8 cellular contexts compared by ENCODE assay signal in the genomic region with DNA sequence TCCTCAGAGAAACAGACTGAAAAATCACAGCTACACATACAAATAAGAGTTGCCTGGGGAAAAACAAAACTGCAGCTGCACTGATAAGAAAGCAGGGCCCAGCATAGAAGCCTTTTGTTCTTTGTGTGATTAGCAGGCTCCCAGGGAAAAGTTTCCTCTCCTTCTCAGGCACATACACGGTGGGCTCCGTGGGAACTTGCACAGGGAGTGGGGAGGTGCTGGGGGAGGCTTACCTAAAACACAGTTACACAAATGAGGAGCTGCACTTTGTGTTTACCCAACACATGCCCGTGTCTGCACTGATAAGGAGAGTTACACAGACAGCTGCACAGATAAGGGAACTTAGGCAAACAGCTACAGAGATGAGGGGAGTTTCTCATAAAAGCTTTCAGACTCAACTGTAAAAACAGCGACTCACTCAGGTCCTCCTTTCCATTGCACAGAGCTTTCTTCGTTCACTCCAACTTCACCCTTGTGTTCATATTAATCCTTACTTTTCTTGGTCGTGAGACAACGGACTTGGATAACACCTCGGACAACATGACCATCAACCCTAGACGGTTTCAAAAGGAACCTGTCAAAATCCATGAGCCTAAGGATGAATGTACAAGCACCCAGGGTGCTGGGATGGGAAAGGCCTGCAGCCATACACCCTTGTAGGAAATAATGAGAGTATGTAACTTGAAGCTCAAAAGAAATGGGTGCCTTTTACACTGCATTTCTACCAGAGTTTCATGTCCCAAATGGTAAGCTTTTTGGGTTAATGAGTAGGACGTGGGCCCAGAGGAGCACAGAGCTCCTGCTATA. TPM values are rescaled to one million over a fixed set of nuclear protein-coding genes. Genes with fewer than 3 reads are reported as not detected.
DNase-seq lines count a peak whose midpoint lies in the region; ATAC-seq and TF ChIP-seq lines count a peak whose summit lies in the region.

No MANE protein-coding gene starts in this region.

- H3K36me3 ChIP-seq in left lung: peaks cover 0 to 19% of the 10 kb centered on the region in 2 donors
- no peaks in the 10 kb centered on the region for H3K36me3 ChIP-seq in urinary bladder (ENCODE audit: insufficient read depth)

- H3K27ac ChIP-seq in left lung (no peak overlapping the region), urinary bladder (ENCODE audit: low read depth) (peak overlapping the region; percentile 46)

- H3K4me1 ChIP-seq in left lung (peaks cover 0 to 7% of the 10 kb centered on the region in 2 donors), urinary bladder (ENCODE audit: insufficient read depth) (peaks cover 1% of the 10 kb centered on the region)

- ATAC-seq in activated naive CD8-positive, alpha-beta T cell treated with anti-CD3 and anti-CD28 coated beads, Interleukin-2, amount 50 U/mL, for 24 hours: peak; percentile 38
- ATAC-seq in left lung (peak; percentile 62), HG03025 (IDR thresholded peaks at IDR 0.05; ENCODE audit: low FRiP score, unreplicated experiment) (no peak)

- H3K4me3 ChIP-seq in left lung (no peak overlapping the region), urinary bladder (ENCODE audit: low read depth, low read length) (no peak overlapping the region)

- peak overlapping the region; percentile 88 for H3K27ac Mint-ChIP-seq in activated naive CD4-positive, alpha-beta T cell treated with anti-CD3 and anti-CD28 coated beads for 36 hours
- peak overlapping the region; percentile 86 for H3K27ac Mint-ChIP-seq in activated naive CD8-positive, alpha-beta T cell treated with anti-CD3 and anti-CD28 coated beads, Interleukin-2, amount 50 U/mL, for 24 hours

- H3K27me3 Mint-ChIP-seq in activated naive CD4-positive, alpha-beta T cell treated with anti-CD3 and anti-CD28 coated beads for 36 hours (ENCODE audit: low read depth): no peaks in the 10 kb centered on the region
- H3K27me3 Mint-ChIP-seq in activated naive CD8-positive, alpha-beta T cell treated with anti-CD3 and anti-CD28 coated beads, Interleukin-2, amount 50 U/mL, for 24 hours: no peaks in the 10 kb centered on the region

- H3K36me3 Mint-ChIP-seq in activated naive CD4-positive, alpha-beta T cell treated with anti-CD3 and anti-CD28 coated beads for 36 hours (ENCODE audit: low read depth): peaks cover 14% of the 10 kb centered on the region
- peaks cover 12% of the 10 kb centered on the region for H3K36me3 Mint-ChIP-seq in activated naive CD8-positive, alpha-beta T cell treated with anti-CD3 and anti-CD28 coated beads, Interleukin-2, amount 50 U/mL, for 24 hours (ENCODE audit: low read depth)

- CTCF ChIA-PET in activated naive CD4-positive, alpha-beta T cell treated with anti-CD3 and anti-CD28 coated beads for 36 hours (lab: Charles Lee): interaction anchor here (0.9 to 7.2 kb wide), 13 partner anchors 11 to 113 kb away, joined by 3 to 72 read pairs (median 5); partner anchors contain the start of gene SERINC5

- no peak overlapping the region for H3K4me3 Mint-ChIP-seq in activated naive CD4-positive, alpha-beta T cell treated with anti-CD3 and anti-CD28 coated beads for 36 hours
- no peak overlapping the region for H3K4me3 Mint-ChIP-seq in activated naive CD8-positive, alpha-beta T cell treated with anti-CD3 and anti-CD28 coated beads, Interleukin-2, amount 50 U/mL, for 24 hours

- peaks cover 82% of the 10 kb centered on the region for H3K4me1 Mint-ChIP-seq in activated naive CD4-positive, alpha-beta T cell treated with anti-CD3 and anti-CD28 coated beads for 36 hours (ENCODE audit: low read depth)
- H3K4me1 Mint-ChIP-seq in activated naive CD8-positive, alpha-beta T cell treated with anti-CD3 and anti-CD28 coated beads, Interleukin-2, amount 50 U/mL, for 24 hours: peaks cover 61% of the 10 kb centered on the region

- DNase-seq in activated naive CD4-positive, alpha-beta T cell treated with anti-CD3 and anti-CD28 coated beads for 36 hours: peak; percentile 46
- no peak for DNase-seq in activated naive CD4-positive, alpha-beta T cell (lab: John Stamatoyannopoulos, UW)
- no peak for DNase-seq in activated naive CD8-positive, alpha-beta T cell treated with anti-CD3 and anti-CD28 coated beads, Interleukin-2, amount 50 U/mL, for 24 hours
- DNase-seq in left lung (no peak), NCI-H2029 treated with DMSO at 0.1 percent for 48 hours (lab: John Stamatoyannopoulos, UW) (no peak), kidney tubule cell (ENCODE audit: low spot score) (no peak)

- TF ChIP-seq CTCF in left lung (IDR thresholded peaks at IDR 0.05): no peak

- intact Hi-C loops in activated naive CD4-positive, alpha-beta T cell treated with anti-CD3 and anti-CD28 coated beads for 36 hours (cut with micrococcal nuclease): loop anchor here (1.0 to 5.0 kb wide), 4 partner anchors 7 to 643 kb away; no protein-coding TSS in a partner anchor
- intact Hi-C loops in left lung (cut with DNase I): no loop called here

- no peaks in the 10 kb centered on the region for H3K27me3 ChIP-seq in left lung

- 34% methylated on average over 10 of the region's 10 CpGs for WGBS in urinary bladder

- H3K9me3 ChIP-seq in left lung: no peaks in the 10 kb centered on the region

- no peaks in the 10 kb centered on the region for H3K9me3 Mint-ChIP-seq in activated naive CD4-positive, alpha-beta T cell treated with anti-CD3 and anti-CD28 coated beads for 36 hours
- no peaks in the 10 kb centered on the region for H3K9me3 Mint-ChIP-seq in activated naive CD8-positive, alpha-beta T cell treated with anti-CD3 and anti-CD28 coated beads, Interleukin-2, amount 50 U/mL, for 24 hours

RNA-seq across cellular contexts. Expression of gene SERINC5, which starts 50.8 kb away (rescaled TPM):
- 10 to 100 TPM; 34.8 to 36.4 TPM for total RNA-seq in activated naive CD4-positive, alpha-beta T cell treated with anti-CD3 and anti-CD28 coated beads for 36 hours
- 10 to 100 TPM; 57.0 to 80.7 TPM for total RNA-seq in left lung
- 48.7 TPM for total RNA-seq in urinary bladder
- polyA plus RNA-seq in urinary bladder: 7.2 TPM
